In the genomic region with DNA sequence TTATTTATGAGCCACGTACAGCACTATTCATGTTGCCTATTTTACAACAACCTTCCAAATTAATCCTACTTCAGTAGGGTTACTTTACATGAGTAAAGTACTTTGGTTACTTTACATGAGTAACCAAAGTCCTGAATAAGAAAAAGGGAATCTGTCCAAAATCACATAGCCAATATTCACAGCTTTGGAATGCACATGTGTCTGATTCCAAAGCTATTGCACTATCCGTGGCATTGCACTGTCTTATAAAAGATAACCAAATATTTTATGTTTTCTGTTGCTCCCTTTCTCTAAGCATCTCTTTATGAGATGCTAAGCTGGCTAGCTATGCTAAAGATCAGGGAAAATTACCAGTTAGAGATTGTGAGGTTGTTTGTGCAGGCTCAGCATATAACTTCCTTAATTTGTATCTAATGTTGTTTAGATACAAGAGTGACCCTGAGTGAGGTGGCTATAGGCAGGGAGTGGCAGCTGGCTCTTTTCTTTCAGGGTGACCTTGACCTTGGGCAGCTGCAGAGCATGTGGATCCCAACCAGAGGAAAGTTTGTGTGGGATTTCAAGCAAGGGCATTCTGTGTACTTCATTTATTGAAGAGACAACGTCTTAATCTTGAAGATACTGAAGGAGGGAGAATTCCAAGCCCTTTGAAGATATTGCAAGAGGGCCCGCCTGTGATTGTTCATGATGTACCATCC, we compare ENCODE assay signal across 19 cellular contexts.
DNase-seq lines count a peak whose midpoint lies in the region; ATAC-seq and TF ChIP-seq lines count a peak whose summit lies in the region.
"Had no signal": no experiment of that assay in that cellular context is flagged by ENCODE, and none has a peak within 500 bp of the region (broad histone marks: within the 10 kb centered on the region; RNA-seq: fewer than 3 reads in every experiment).

No MANE protein-coding gene starts in this region.

- H3K27ac Mint-ChIP-seq in MCF 10A (ENCODE audit: low read depth, unreplicated experiment) = peak overlapping the region; percentile 59
- H3K27ac Mint-ChIP-seq in Caco-2 (ENCODE audit: unreplicated experiment) = no peak overlapping the region
- H3K27ac Mint-ChIP-seq: activated naive CD4-positive, alpha-beta T cell treated with anti-CD3 and anti-CD28 coated beads, Interleukin-2, amount 50 U/mL, for 72 hours; memory B cell; T-cell had no signal

- TF ChIP-seq CTCF in MCF 10A (IDR thresholded peaks at IDR 0.05; ENCODE audit: unreplicated experiment) (no peak), breast epithelium (IDR thresholded peaks at IDR 0.05) (no peak), fibroblast of pulmonary artery (IDR thresholded peaks at IDR 0.05; ENCODE audit: low read length, missing control alignments) (no peak), Caco-2 (IDR thresholded peaks at IDR 0.05; ENCODE audit: insufficient read depth in 1 of 2, low read depth in 1 of 2, low read length in 1 of 2, severe bottlenecking in 1 of 2, unreplicated experiment in 1 of 2) (no peak)

- H3K36me3 ChIP-seq in breast epithelium = no peaks in the 10 kb centered on the region
- H3K36me3 ChIP-seq in Caco-2 (ENCODE audit: control insufficient read depth, insufficient read depth, low read length) = no peaks in the 10 kb centered on the region
- H3K36me3 ChIP-seq: spleen had no signal

- no peak overlapping the region for H3K4me3 ChIP-seq in breast epithelium
- H3K4me3 ChIP-seq in fibroblast of pulmonary artery (replicated peaks; ENCODE audit: low read depth, low read length) = no peak overlapping the region
- no peak overlapping the region for H3K4me3 ChIP-seq in Caco-2 (ENCODE audit: low read depth, low read length)
- H3K4me3 ChIP-seq: GM12878, spleen had no signal

- H3K36me3 Mint-ChIP-seq in MCF 10A (ENCODE audit: insufficient read depth, unreplicated experiment) (no peaks in the 10 kb centered on the region), Caco-2 (ENCODE audit: insufficient read depth, unreplicated experiment) (no peaks in the 10 kb centered on the region)
- H3K36me3 Mint-ChIP-seq: activated naive CD4-positive, alpha-beta T cell treated with anti-CD3 and anti-CD28 coated beads, Interleukin-2, amount 50 U/mL, for 72 hours; memory B cell; T-cell had no signal

- DNase-seq in MCF 10A (ENCODE audit: unreplicated experiment) (peak; percentile 37), breast epithelium (ENCODE audit: low spot score in 2 of 2) (no peak), fibroblast of pulmonary artery (ENCODE audit: low read depth) (peak; percentile 73), stromal cell of bone marrow (ENCODE audit: low read depth) (peak; percentile 70), Caco-2 (no peak), amygdala (lab: John Stamatoyannopoulos, UW) (no peak)
- DNase-seq: activated CD4-positive, CD25-positive, alpha-beta regulatory T cell treated with anti-CD3 and anti-CD28 coated beads, Interleukin-2, amount 50 U/mL, for 72 hours; activated CD8-positive, alpha-beta memory T cell treated with anti-CD3 and anti-CD28 coated beads, Interleukin-2, amount 50 U/mL, for 48 hours; NCI-H446; spleen; substantia nigra; T-cell had no signal

- H3K27me3 Mint-ChIP-seq in MCF 10A (ENCODE audit: insufficient read depth, unreplicated experiment) (no peaks in the 10 kb centered on the region), Caco-2 (ENCODE audit: insufficient read depth, unreplicated experiment) (peaks cover 3% of the 10 kb centered on the region)
- H3K27me3 Mint-ChIP-seq: memory B cell, T-cell had no signal

- no peak for TF ChIP-seq POLR2A in breast epithelium (IDR thresholded peaks at IDR 0.05)

- CTCF ChIA-PET in MCF 10A (lab: Yijun Ruan, JAX) = interaction anchor here (0.6 to 1.4 kb wide), 2 partner anchors 34 to 1466 kb away, joined by 3 to 4 read pairs; no protein-coding TSS in a partner anchor
- CTCF ChIA-PET in Caco-2 (lab: Charles Lee) = no interaction called here

- POLR2A ChIA-PET in MCF 10A (lab: Yijun Ruan, JAX) (interaction anchor here (1.2 kb wide), 1 partner anchor 13 kb away, joined by 3 read pairs; no protein-coding TSS in a partner anchor), Caco-2 (lab: Charles Lee) (no interaction called here)

- H3K9me3 ChIP-seq in breast epithelium = no peaks in the 10 kb centered on the region
- no peaks in the 10 kb centered on the region for H3K9me3 ChIP-seq in Caco-2

- peak; percentile 95 for ATAC-seq in SK-N-SH treated with all-trans-retinoic acid at 6 μM for 48 hours
- no peak for ATAC-seq in GM21786 (IDR thresholded peaks at IDR 0.05; ENCODE audit: unreplicated experiment)
- ATAC-seq: activated naive CD4-positive, alpha-beta T cell treated with anti-CD3 and anti-CD28 coated beads, Interleukin-2, amount 50 U/mL, for 72 hours; esophagus mucosa; GM12878; T-cell had no signal

- no peaks in the 10 kb centered on the region for H3K9me3 Mint-ChIP-seq in MCF 10A (ENCODE audit: unreplicated experiment)
- no peaks in the 10 kb centered on the region for H3K9me3 Mint-ChIP-seq in Caco-2 (ENCODE audit: unreplicated experiment)
- H3K9me3 Mint-ChIP-seq: memory B cell had no signal

- no peak overlapping the region for H3K4me3 Mint-ChIP-seq in MCF 10A (ENCODE audit: unreplicated experiment)
- no peak overlapping the region for H3K4me3 Mint-ChIP-seq in Caco-2 (ENCODE audit: unreplicated experiment)
- H3K4me3 Mint-ChIP-seq: memory B cell, T-cell had no signal

- H3K27ac ChIP-seq in breast epithelium = no peak overlapping the region
- H3K27ac ChIP-seq: 22Rv1 had no signal

- no peaks in the 10 kb centered on the region for H3K4me1 ChIP-seq in breast epithelium
- H3K4me1 ChIP-seq in Caco-2 = no peaks in the 10 kb centered on the region

- H3K27me3 ChIP-seq in breast epithelium (no peaks in the 10 kb centered on the region), Caco-2 (replicated peaks; ENCODE audit: control insufficient read depth, insufficient read depth, low read length) (no peaks in the 10 kb centered on the region)
- H3K27me3 ChIP-seq: spleen had no signal

- intact Hi-C loops in MCF 10A (cut with micrococcal nuclease) (no loop called here), breast epithelium (cut with DNase I; ENCODE audit: low total_unique reads) (no loop called here), Caco-2 (cut with micrococcal nuclease; ENCODE audit: unreplicated experiment) (no loop called here)

- H3K4me1 Mint-ChIP-seq in MCF 10A (ENCODE audit: insufficient read depth, unreplicated experiment) (peaks cover 10% of the 10 kb centered on the region), Caco-2 (ENCODE audit: low read depth, unreplicated experiment) (no peaks in the 10 kb centered on the region)
- H3K4me1 Mint-ChIP-seq: memory B cell, T-cell had no signal

- BruUV-seq in MCF 10A (replicated peaks; lab: Mats Ljungman, UMichigan) (no TSS peak), Caco-2 (replicated peaks; lab: Mats Ljungman, UMichigan) (no TSS peak)

TF ChIP-seq in SK-N-SH treated with all-trans-retinoic acid at 6 μM for 48 hours, 23 proteins besides CTCF, POLR2A, EP300 and RAD21:
- TF ChIP-seq, protein P1, sequence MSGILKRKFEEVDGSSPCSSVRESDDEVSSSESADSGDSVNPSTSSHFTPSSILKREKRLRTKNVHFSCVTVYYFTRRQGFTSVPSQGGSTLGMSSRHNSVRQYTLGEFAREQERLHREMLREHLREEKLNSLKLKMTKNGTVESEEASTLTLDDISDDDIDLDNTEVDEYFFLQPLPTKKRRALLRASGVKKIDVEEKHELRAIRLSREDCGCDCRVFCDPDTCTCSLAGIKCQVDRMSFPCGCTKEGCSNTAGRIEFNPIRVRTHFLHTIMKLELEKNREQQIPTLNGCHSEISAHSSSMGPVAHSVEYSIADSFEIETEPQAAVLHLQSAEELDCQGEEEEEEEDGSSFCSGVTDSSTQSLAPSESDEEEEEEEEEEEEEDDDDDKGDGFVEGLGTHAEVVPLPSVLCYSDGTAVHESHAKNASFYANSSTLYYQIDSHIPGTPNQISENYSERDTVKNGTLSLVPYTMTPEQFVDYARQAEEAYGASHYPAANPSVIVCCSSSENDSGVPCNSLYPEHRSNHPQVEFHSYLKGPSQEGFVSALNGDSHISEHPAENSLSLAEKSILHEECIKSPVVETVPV (CRISPR knock-in tag; IDR thresholded peaks at IDR 0.05) = no peak
- TF ChIP-seq ISL1 (CRISPR knock-in tag; IDR thresholded peaks at IDR 0.05) = 0 out of 2 replicates have a peak, but pooled peaks have one; percentile 27

Comparison
In these comparisons a context has a peak if more than half of its experiments do, and no peak if none do; other contexts are left out.
1. DNase-seq: peak in MCF 10A (single experiment), fibroblast of pulmonary artery (single experiment) and stromal cell of bone marrow (single experiment); none in breast epithelium (0 of 2), Caco-2 (0 of 2) and amygdala (0 of 56).